In the genomic region with DNA sequence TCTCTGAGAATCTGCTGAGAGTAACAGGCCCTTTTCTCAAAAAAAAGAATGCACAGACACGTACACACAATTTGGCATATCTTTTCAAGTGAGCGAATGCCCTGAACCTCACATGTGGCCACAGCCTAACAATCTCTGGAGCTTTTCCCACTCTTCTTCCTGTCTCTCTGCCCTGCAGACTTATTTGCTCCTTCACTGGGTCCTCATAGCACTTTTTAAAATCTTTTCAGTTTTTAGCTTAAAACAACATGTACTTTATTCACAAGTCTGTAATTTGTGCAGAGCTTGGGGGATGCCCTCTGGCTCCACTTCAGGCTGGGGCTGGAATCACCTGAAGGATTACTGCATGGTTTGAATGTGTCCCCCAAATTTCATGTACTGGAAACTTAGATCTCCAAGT, we compare ENCODE assay signal across 1 cellular context.
TF ChIP-seq lines count a peak whose summit lies in the region.

No MANE protein-coding gene starts in this region.

TF ChIP-seq in K562, 482 proteins besides CTCF, POLR2A, EP300 and RAD21:
- TF ChIP-seq SMARCE1 (IDR thresholded peaks at IDR 0.05) (0 out of 2 replicates have a peak, but pooled peaks have one; percentile 21), SMARCA4 (IDR thresholded peaks at IDR 0.05) (0 out of 2 replicates have a peak, but pooled peaks have one; percentile 22), ZNF75A (CRISPR knock-in tag; IDR thresholded peaks at IDR 0.05) (peak; percentile 60; the same call in 1 of the 2 replicates)
- TF ChIP-seq, protein P1, sequence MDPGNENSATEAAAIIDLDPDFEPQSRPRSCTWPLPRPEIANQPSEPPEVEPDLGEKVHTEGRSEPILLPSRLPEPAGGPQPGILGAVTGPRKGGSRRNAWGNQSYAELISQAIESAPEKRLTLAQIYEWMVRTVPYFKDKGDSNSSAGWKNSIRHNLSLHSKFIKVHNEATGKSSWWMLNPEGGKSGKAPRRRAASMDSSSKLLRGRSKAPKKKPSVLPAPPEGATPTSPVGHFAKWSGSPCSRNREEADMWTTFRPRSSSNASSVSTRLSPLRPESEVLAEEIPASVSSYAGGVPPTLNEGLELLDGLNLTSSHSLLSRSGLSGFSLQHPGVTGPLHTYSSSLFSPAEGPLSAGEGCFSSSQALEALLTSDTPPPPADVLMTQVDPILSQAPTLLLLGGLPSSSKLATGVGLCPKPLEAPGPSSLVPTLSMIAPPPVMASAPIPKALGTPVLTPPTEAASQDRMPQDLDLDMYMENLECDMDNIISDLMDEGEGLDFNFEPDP (CRISPR knock-in tag; IDR thresholded peaks at IDR 0.05) = no peak
- TF ChIP-seq, protein P2, sequence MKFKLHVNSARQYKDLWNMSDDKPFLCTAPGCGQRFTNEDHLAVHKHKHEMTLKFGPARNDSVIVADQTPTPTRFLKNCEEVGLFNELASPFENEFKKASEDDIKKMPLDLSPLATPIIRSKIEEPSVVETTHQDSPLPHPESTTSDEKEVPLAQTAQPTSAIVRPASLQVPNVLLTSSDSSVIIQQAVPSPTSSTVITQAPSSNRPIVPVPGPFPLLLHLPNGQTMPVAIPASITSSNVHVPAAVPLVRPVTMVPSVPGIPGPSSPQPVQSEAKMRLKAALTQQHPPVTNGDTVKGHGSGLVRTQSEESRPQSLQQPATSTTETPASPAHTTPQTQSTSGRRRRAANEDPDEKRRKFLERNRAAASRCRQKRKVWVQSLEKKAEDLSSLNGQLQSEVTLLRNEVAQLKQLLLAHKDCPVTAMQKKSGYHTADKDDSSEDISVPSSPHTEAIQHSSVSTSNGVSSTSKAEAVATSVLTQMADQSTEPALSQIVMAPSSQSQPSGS (CRISPR knock-in tag; IDR thresholded peaks at IDR 0.05) = no peak
- TF ChIP-seq, protein P3, sequence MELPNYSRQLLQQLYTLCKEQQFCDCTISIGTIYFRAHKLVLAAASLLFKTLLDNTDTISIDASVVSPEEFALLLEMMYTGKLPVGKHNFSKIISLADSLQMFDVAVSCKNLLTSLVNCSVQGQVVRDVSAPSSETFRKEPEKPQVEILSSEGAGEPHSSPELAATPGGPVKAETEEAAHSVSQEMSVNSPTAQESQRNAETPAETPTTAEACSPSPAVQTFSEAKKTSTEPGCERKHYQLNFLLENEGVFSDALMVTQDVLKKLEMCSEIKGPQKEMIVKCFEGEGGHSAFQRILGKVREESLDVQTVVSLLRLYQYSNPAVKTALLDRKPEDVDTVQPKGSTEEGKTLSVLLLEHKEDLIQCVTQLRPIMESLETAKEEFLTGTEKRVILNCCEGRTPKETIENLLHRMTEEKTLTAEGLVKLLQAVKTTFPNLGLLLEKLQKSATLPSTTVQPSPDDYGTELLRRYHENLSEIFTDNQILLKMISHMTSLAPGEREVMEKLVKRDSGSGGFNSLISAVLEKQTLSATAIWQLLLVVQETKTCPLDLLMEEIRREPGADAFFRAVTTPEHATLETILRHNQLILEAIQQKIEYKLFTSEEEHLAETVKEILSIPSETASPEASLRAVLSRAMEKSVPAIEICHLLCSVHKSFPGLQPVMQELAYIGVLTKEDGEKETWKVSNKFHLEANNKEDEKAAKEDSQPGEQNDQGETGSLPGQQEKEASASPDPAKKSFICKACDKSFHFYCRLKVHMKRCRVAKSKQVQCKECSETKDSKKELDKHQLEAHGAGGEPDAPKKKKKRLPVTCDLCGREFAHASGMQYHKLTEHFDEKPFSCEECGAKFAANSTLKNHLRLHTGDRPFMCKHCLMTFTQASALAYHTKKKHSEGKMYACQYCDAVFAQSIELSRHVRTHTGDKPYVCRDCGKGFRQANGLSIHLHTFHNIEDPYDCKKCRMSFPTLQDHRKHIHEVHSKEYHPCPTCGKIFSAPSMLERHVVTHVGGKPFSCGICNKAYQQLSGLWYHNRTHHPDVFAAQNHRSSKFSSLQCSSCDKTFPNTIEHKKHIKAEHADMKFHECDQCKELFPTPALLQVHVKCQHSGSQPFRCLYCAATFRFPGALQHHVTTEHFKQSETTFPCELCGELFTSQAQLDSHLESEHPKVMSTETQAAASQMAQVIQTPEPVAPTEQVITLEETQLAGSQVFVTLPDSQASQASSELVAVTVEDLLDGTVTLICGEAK (IDR thresholded peaks at IDR 0.05) = peak; percentile 65; the same call in 1 of the 2 replicates
- TF ChIP-seq, protein P3 (CRISPR knock-in tag; IDR thresholded peaks at IDR 0.05) = no peak
